1 cellular context compared by ENCODE assay signal in genomic region chr16:88811850-88812736, GRCh38.
TF ChIP-seq lines count a peak whose summit lies in the region.

Gene APRT, minus strand, starts transcription at chr16:88811928. Its CDS starts 29 bp downstream, at chr16:88811899.

TF ChIP-seq in K562, 482 proteins besides CTCF, POLR2A, EP300 and RAD21 (continued from another document and continues in another):
- TF ChIP-seq ZBTB26 (CRISPR knock-in tag; IDR thresholded peaks at IDR 0.05), result no peak
- TF ChIP-seq MAFF (IDR thresholded peaks at IDR 0.05; ENCODE audit: low read length), result no peak
- TF ChIP-seq, protein P1, sequence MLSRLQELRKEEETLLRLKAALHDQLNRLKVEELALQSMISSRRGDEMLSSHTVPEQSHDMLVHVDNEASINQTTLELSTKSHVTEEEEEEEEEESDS (CRISPR knock-in tag; IDR thresholded peaks at IDR 0.05), result no peak
- TF ChIP-seq SPI1 (IDR thresholded peaks at IDR 0.05; ENCODE audit: borderline replicate concordance, low read depth, low read length), result no peak
- TF ChIP-seq ZNF224 (CRISPR knock-in tag; IDR thresholded peaks at IDR 0.05), result no peak
- TF ChIP-seq, protein P2, sequence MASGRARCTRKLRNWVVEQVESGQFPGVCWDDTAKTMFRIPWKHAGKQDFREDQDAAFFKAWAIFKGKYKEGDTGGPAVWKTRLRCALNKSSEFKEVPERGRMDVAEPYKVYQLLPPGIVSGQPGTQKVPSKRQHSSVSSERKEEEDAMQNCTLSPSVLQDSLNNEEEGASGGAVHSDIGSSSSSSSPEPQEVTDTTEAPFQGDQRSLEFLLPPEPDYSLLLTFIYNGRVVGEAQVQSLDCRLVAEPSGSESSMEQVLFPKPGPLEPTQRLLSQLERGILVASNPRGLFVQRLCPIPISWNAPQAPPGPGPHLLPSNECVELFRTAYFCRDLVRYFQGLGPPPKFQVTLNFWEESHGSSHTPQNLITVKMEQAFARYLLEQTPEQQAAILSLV (tag; IDR thresholded peaks at IDR 0.05), result no peak
- peak; percentile 53 for TF ChIP-seq ESRRA (IDR thresholded peaks at IDR 0.05; ENCODE audit: borderline replicate concordance, low read depth)
- no peak; the same call in none of the 2 replicates for TF ChIP-seq AFF4 (CRISPR knock-in tag; IDR thresholded peaks at IDR 0.05)
- TF ChIP-seq, protein P3, sequence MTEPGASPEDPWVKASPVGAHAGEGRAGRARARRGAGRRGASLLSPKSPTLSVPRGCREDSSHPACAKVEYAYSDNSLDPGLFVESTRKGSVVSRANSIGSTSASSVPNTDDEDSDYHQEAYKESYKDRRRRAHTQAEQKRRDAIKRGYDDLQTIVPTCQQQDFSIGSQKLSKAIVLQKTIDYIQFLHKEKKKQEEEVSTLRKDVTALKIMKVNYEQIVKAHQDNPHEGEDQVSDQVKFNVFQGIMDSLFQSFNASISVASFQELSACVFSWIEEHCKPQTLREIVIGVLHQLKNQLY (CRISPR knock-in tag; conservative IDR thresholded peaks at IDR 0.05), result no peak
- TF ChIP-seq TOE1 (IDR thresholded peaks at IDR 0.05; ENCODE audit: borderline replicate concordance), result peak; percentile 74; the same call in 1 of the 2 replicates
- no peak for TF ChIP-seq TOE1 (CRISPR knock-in tag; IDR thresholded peaks at IDR 0.05; ENCODE audit: borderline replicate concordance, low read depth)
- 0 out of 2 replicates have a peak, but pooled peaks have one; percentile 34 for TF ChIP-seq BCOR (IDR thresholded peaks at IDR 0.05)
- no peak for TF ChIP-seq ZNF174 (CRISPR knock-in tag; IDR thresholded peaks at IDR 0.05)
- no peak for TF ChIP-seq ARID3A (IDR thresholded peaks at IDR 0.05; ENCODE audit: borderline replicate concordance, low read depth, low read length)
- peak; percentile 85; the same call in 1 of the 2 replicates for TF ChIP-seq CBX1 (IDR thresholded peaks at IDR 0.05; ENCODE audit: low read depth)
- TF ChIP-seq NFIX (CRISPR knock-in tag; IDR thresholded peaks at IDR 0.05; ENCODE audit: low read depth), result no peak
- no peak for TF ChIP-seq CEBPZ (IDR thresholded peaks at IDR 0.05; ENCODE audit: borderline replicate concordance, low read depth, low read length)
- TF ChIP-seq CSDE1 (IDR thresholded peaks at IDR 0.05), result no peak; a peak in 1 of 4 replicates
- TF ChIP-seq NFYB (IDR thresholded peaks at IDR 0.05; ENCODE audit: extremely low read depth, insufficient read length), result no peak
- 0 out of 2 replicates have a peak, but pooled peaks have one; percentile 70 for TF ChIP-seq ZBTB7A (IDR thresholded peaks at IDR 0.05; ENCODE audit: borderline replicate concordance, control insufficient read depth, low read depth, low read length)
- TF ChIP-seq ZZZ3 (IDR thresholded peaks at IDR 0.05), result no peak
- no peak for TF ChIP-seq PRPF4 (IDR thresholded peaks at IDR 0.05; ENCODE audit: insufficient read depth, low read depth, low read length, poor library complexity, severe bottlenecking)
- no peak for TF ChIP-seq ZNF77 (CRISPR knock-in tag; IDR thresholded peaks at IDR 0.05)
- TF ChIP-seq BDP1 (IDR thresholded peaks at IDR 0.05; ENCODE audit: insufficient read depth, insufficient read length), result no peak
- TF ChIP-seq RBM15 (IDR thresholded peaks at IDR 0.05; ENCODE audit: insufficient read depth, low read length), result no peak
- peak in 1 of 2 experiments; percentile 84; a peak in 2 of 4 replicates for TF ChIP-seq NONO (IDR thresholded peaks at IDR 0.05; ENCODE audit: low read depth in 2 of 2, low read length in 1 of 2)
- no peak for TF ChIP-seq ZKSCAN1 (IDR thresholded peaks at IDR 0.05; ENCODE audit: low read depth, low read length)
- no peak; the same call in none of the 2 replicates for TF ChIP-seq SUPT5H (IDR thresholded peaks at IDR 0.05)
- TF ChIP-seq FOXA3 (CRISPR knock-in tag; conservative IDR thresholded peaks at IDR 0.05 in 1 of 2, IDR thresholded peaks at IDR 0.05 in 1 of 2), result no peak
- no peak for TF ChIP-seq NFXL1 (CRISPR knock-in tag; IDR thresholded peaks at IDR 0.05)
- TF ChIP-seq TFE3 (CRISPR knock-in tag; IDR thresholded peaks at IDR 0.05), result no peak
- TF ChIP-seq POLR2G (IDR thresholded peaks at IDR 0.05; ENCODE audit: low read depth, low read length), result peak; percentile 81
- TF ChIP-seq ZSCAN32 (CRISPR knock-in tag; IDR thresholded peaks at IDR 0.05), result peak; percentile 66; the same call in 1 of the 2 replicates
- TF ChIP-seq XRCC4 (IDR thresholded peaks at IDR 0.05; ENCODE audit: extremely low read depth, insufficient read depth, insufficient read length), result no peak
- no peak for TF ChIP-seq TFAM (CRISPR knock-in tag; conservative IDR thresholded peaks at IDR 0.05)
- TF ChIP-seq PML (IDR thresholded peaks at IDR 0.05; ENCODE audit: low read length), result peak; percentile 8; the same call in 1 of the 2 replicates
- peak; percentile 3 to 97; a peak in 3 of 4 replicates for TF ChIP-seq TEAD1 (CRISPR knock-in tag; IDR thresholded peaks at IDR 0.05)
- TF ChIP-seq HOXB6 (CRISPR knock-in tag; IDR thresholded peaks at IDR 0.05; ENCODE audit: borderline replicate concordance), result no peak
- TF ChIP-seq, protein P4, sequence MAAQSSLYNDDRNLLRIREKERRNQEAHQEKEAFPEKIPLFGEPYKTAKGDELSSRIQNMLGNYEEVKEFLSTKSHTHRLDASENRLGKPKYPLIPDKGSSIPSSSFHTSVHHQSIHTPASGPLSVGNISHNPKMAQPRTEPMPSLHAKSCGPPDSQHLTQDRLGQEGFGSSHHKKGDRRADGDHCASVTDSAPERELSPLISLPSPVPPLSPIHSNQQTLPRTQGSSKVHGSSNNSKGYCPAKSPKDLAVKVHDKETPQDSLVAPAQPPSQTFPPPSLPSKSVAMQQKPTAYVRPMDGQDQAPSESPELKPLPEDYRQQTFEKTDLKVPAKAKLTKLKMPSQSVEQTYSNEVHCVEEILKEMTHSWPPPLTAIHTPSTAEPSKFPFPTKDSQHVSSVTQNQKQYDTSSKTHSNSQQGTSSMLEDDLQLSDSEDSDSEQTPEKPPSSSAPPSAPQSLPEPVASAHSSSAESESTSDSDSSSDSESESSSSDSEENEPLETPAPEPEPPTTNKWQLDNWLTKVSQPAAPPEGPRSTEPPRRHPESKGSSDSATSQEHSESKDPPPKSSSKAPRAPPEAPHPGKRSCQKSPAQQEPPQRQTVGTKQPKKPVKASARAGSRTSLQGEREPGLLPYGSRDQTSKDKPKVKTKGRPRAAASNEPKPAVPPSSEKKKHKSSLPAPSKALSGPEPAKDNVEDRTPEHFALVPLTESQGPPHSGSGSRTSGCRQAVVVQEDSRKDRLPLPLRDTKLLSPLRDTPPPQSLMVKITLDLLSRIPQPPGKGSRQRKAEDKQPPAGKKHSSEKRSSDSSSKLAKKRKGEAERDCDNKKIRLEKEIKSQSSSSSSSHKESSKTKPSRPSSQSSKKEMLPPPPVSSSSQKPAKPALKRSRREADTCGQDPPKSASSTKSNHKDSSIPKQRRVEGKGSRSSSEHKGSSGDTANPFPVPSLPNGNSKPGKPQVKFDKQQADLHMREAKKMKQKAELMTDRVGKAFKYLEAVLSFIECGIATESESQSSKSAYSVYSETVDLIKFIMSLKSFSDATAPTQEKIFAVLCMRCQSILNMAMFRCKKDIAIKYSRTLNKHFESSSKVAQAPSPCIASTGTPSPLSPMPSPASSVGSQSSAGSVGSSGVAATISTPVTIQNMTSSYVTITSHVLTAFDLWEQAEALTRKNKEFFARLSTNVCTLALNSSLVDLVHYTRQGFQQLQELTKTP (IDR thresholded peaks at IDR 0.05; ENCODE audit: low read depth in 1 of 2, partially characterized antibody in 2 of 2), result no peak
- TF ChIP-seq, protein P5, sequence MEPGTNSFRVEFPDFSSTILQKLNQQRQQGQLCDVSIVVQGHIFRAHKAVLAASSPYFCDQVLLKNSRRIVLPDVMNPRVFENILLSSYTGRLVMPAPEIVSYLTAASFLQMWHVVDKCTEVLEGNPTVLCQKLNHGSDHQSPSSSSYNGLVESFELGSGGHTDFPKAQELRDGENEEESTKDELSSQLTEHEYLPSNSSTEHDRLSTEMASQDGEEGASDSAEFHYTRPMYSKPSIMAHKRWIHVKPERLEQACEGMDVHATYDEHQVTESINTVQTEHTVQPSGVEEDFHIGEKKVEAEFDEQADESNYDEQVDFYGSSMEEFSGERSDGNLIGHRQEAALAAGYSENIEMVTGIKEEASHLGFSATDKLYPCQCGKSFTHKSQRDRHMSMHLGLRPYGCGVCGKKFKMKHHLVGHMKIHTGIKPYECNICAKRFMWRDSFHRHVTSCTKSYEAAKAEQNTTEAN (CRISPR knock-in tag; IDR thresholded peaks at IDR 0.05), result 0 out of 2 replicates have a peak, but pooled peaks have one; percentile 50
- TF ChIP-seq CBX8 (IDR thresholded peaks at IDR 0.05; ENCODE audit: borderline replicate concordance, extremely low read depth, low read depth, low read length, poor library complexity, severe bottlenecking), result no peak
- TF ChIP-seq DDX20 (tag; IDR thresholded peaks at IDR 0.05; ENCODE audit: low read depth), result no peak
- TF ChIP-seq COPS2 (conservative IDR thresholded peaks at IDR 0.05), result no peak
- no peak for TF ChIP-seq RBBP5 (IDR thresholded peaks at IDR 0.05; ENCODE audit: borderline replicate concordance, insufficient read depth, low read length, poor library complexity, severe bottlenecking)
